1 cellular context compared by ENCODE assay signal in genomic region chr1:17215545-17215890, GRCh38.
TF ChIP-seq lines count a peak whose summit lies in the region.

No MANE protein-coding gene starts in this region.

TF ChIP-seq in H1, 55 proteins besides CTCF, POLR2A, EP300 and RAD21:
- TF ChIP-seq CEBPB (IDR thresholded peaks at IDR 0.05; ENCODE audit: low read depth, low read length) = no peak
- no peak for TF ChIP-seq ASH2L (IDR thresholded peaks at IDR 0.05; ENCODE audit: low read length)
- no peak for TF ChIP-seq MAX (IDR thresholded peaks at IDR 0.05)
- TF ChIP-seq FOSL1 (IDR thresholded peaks at IDR 0.05; ENCODE audit: insufficient read depth, low read depth, low read length) = no peak
- TF ChIP-seq BRCA1 (IDR thresholded peaks at IDR 0.05; ENCODE audit: low read depth, low read length) = no peak
- TF ChIP-seq EZH2 (IDR thresholded peaks at IDR 0.05; ENCODE audit: low read depth, low read length, severe bottlenecking) = no peak
- no peak for TF ChIP-seq POU5F1 (IDR thresholded peaks at IDR 0.05; ENCODE audit: low read depth, low read length)
- no peak for TF ChIP-seq POLR2AphosphoS5 (IDR thresholded peaks at IDR 0.05; ENCODE audit: low read depth, low read length)
TF ChIP-seq in H1: peak in this region for 0.
